ENCODE assay signal across 29 cellular contexts in genomic region chr12:103523771-103524170, GRCh38.
DNase-seq lines count a peak whose midpoint lies in the region; ATAC-seq and TF ChIP-seq lines count a peak whose summit lies in the region.
"Had no signal": no experiment of that assay in that cellular context is flagged by ENCODE, and none has a peak within 500 bp of the region (broad histone marks: within the 10 kb centered on the region; RNA-seq: fewer than 3 reads in every experiment).

No MANE protein-coding gene starts in this region.

- ATAC-seq in HG02938 (IDR thresholded peaks at IDR 0.05; ENCODE audit: unreplicated experiment) = no peak
- ATAC-seq in HG02884 (IDR thresholded peaks at IDR 0.05; ENCODE audit: unreplicated experiment) = no peak
- ATAC-seq: A549, GM12878, WTC11 had no signal

- TF ChIP-seq CTCF in WERI-Rb-1 (IDR thresholded peaks at IDR 0.05; ENCODE audit: low read depth, low read length) = no peak

- H3K9me3 ChIP-seq in WERI-Rb-1 (ENCODE audit: severe bottlenecking) = no peaks in the 10 kb centered on the region
- H3K9me3 ChIP-seq: A549, left ventricle myocardium inferior, suprapubic skin had no signal

- no peak overlapping the region for H3K4me3 ChIP-seq in WERI-Rb-1 (ENCODE audit: low read depth, low read length)
- H3K4me3 ChIP-seq: A549, cardiac muscle cell, coronary artery, GM12878, left ventricle myocardium inferior, suprapubic skin had no signal

- H3K27me3 ChIP-seq in WERI-Rb-1 (ENCODE audit: insufficient read depth, low read depth, severe bottlenecking) = no peaks in the 10 kb centered on the region
- H3K27me3 ChIP-seq: cardiac muscle cell, suprapubic skin had no signal

- peak overlapping the region; percentile 85 for H3K27ac ChIP-seq in WERI-Rb-1
- H3K27ac ChIP-seq: cardiac muscle cell, coronary artery, left ventricle myocardium inferior, RWPE1, suprapubic skin had no signal

- DNase-seq in NCI-H345 (lab: John Stamatoyannopoulos, UW) (peak; percentile 39), NCI-H345 treated with DMSO at 0.1 percent for 48 hours (lab: John Stamatoyannopoulos, UW; ENCODE audit: unreplicated experiment) (no peak), NCI-H2171 treated with DMSO at 0.1 percent for 48 hours (lab: John Stamatoyannopoulos, UW) (peak; percentile 66), WERI-Rb-1 (peak; percentile 70), NCI-H2029 treated with DMSO at 0.1 percent for 48 hours (lab: John Stamatoyannopoulos, UW) (no peak), AG08396 (ENCODE audit: low spot score) (no peak)
- DNase-seq: activated CD4-positive, alpha-beta T cell treated with anti-CD3 and anti-CD28 coated beads, Interleukin-2, amount 10 ng/mL, durations not matched to agents 24 days and 14 days; activated effector memory CD4-positive, alpha-beta T cell treated with Interleukin-2 at 50 U/mL for 16 hours; activated naive CD8-positive, alpha-beta T cell treated with anti-CD3 and anti-CD28 coated beads for 36 hours; activated T-cell treated with anti-CD3 and anti-CD28 coated beads, Interleukin-2, amount 50 U/mL, for 1 hour; anterior cingulate cortex; CD4-positive, alpha-beta memory T cell; effector CD8-positive, alpha-beta T cell; GOT3; left ventricle myocardium inferior; NCI-H1092 treated with DMSO at 0.1 percent for 48 hours; OCI-M1; small intestine; stimulated activated naive CD4-positive, alpha-beta T cell; T1000 had no signal

- no peaks in the 10 kb centered on the region for H3K36me3 ChIP-seq in WERI-Rb-1
- H3K36me3 ChIP-seq: cardiac muscle cell, left ventricle myocardium inferior, suprapubic skin had no signal

Comparison
In these comparisons a context has a peak if more than half of its experiments do, and no peak if none do; other contexts are left out.
1. DNase-seq: peak in NCI-H345 (single experiment), NCI-H2171 treated with DMSO at 0.1 percent for 48 hours (single experiment) and WERI-Rb-1 (single experiment); none in NCI-H345 treated with DMSO at 0.1 percent for 48 hours (single experiment), NCI-H2029 treated with DMSO at 0.1 percent for 48 hours (single experiment) and AG08396 (single experiment).